1 cellular context compared by ENCODE assay signal in the genomic region with DNA sequence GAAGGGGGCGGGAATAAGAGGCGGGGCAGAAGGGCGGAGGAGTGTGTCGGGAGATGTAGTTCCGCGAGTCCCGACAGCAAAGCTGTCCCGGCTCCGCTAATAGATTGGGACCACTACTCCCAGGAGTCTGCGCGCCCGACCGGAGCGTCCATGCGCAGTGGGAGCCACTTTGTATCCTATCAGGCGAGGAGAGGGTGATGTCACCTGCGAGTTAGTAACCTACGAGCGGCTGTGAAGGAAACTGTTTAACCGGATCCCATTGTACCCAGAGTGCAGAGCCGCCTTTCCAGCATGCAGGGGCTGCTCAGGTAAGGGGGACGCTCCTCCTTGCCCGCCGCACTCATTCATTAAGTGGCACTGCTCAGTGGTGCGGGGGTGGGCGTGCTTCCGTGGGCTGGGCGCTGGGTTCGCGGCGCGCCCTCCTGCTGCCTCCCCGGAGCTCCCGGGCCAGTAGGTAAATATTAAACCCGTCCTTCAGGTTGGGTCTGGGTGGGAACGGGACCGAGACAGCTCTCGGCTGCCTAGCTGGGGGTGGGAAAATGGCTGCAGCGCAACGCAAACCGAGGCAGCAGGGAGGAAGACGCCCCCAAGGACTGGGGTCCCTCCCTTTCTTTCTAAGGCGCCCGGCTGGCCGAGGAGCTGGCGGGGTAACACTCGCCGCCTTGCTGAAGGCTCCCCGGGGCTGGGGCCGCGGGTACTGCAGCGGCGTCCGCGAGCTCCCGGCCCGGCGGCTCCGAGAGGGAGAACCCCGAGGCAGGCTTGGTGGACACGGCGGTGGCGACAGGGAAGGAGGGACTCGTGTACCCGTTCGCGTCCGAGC.
TF ChIP-seq lines count a peak whose summit lies in the region.

Gene DAAM1 (plus strand): TSS at position 207 of the 820 bp plus-strand sequence. CDS start 74,811 bp downstream, outside the sequence.

TF ChIP-seq in HEK293, 187 proteins besides CTCF, POLR2A, EP300 and RAD21 (continued from another document):
- TF ChIP-seq ZNF580 (tag by site-specific recombination; IDR thresholded peaks at IDR 0.05) (no peak), ZNF24 (tag by site-specific recombination; IDR thresholded peaks at IDR 0.05) (no peak), ZIC2 (tag by site-specific recombination; IDR thresholded peaks at IDR 0.05) (no peak), ZEB2 (tag by site-specific recombination; IDR thresholded peaks at IDR 0.05) (peak; percentile 57), SALL2 (tag by site-specific recombination; IDR thresholded peaks at IDR 0.05; ENCODE audit: borderline replicate concordance) (no peak), ZNF518A (tag by site-specific recombination; conservative IDR thresholded peaks at IDR 0.05; ENCODE audit: low read depth) (no peak), ZNF792 (tag by site-specific recombination; IDR thresholded peaks at IDR 0.05) (no peak), KLF7 (tag by site-specific recombination; IDR thresholded peaks at IDR 0.05; ENCODE audit: borderline replicate concordance) (no peak), ZNF366 (tag by site-specific recombination; conservative IDR thresholded peaks at IDR 0.05) (no peak), ZNF214 (tag by site-specific recombination; IDR thresholded peaks at IDR 0.05; ENCODE audit: borderline replicate concordance) (no peak), ZNF10 (tag by site-specific recombination; IDR thresholded peaks at IDR 0.05) (peak; percentile 60; the same call in 1 of the 2 replicates), ZNF548 (tag by site-specific recombination; IDR thresholded peaks at IDR 0.05) (no peak), ZFP69B (tag by site-specific recombination; IDR thresholded peaks at IDR 0.05) (no peak)
- TF ChIP-seq, protein P1, sequence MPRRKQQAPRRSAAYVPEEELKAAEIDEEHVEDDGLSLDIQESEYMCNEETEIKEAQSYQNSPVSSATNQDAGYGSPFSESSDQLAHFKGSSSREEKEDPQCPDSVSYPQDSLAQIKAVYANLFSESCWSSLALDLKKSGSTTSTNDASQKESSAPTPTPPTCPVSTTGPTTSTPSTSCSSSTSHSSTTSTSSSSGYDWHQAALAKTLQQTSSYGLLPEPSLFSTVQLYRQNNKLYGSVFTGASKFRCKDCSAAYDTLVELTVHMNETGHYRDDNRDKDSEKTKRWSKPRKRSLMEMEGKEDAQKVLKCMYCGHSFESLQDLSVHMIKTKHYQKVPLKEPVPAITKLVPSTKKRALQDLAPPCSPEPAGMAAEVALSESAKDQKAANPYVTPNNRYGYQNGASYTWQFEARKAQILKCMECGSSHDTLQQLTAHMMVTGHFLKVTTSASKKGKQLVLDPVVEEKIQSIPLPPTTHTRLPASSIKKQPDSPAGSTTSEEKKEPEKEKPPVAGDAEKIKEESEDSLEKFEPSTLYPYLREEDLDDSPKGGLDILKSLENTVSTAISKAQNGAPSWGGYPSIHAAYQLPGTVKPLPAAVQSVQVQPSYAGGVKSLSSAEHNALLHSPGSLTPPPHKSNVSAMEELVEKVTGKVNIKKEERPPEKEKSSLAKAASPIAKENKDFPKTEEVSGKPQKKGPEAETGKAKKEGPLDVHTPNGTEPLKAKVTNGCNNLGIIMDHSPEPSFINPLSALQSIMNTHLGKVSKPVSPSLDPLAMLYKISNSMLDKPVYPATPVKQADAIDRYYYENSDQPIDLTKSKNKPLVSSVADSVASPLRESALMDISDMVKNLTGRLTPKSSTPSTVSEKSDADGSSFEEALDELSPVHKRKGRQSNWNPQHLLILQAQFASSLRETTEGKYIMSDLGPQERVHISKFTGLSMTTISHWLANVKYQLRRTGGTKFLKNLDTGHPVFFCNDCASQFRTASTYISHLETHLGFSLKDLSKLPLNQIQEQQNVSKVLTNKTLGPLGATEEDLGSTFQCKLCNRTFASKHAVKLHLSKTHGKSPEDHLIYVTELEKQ (tag by site-specific recombination; IDR thresholded peaks at IDR 0.05; ENCODE audit: borderline replicate concordance) = no peak
- TF ChIP-seq, protein P2, sequence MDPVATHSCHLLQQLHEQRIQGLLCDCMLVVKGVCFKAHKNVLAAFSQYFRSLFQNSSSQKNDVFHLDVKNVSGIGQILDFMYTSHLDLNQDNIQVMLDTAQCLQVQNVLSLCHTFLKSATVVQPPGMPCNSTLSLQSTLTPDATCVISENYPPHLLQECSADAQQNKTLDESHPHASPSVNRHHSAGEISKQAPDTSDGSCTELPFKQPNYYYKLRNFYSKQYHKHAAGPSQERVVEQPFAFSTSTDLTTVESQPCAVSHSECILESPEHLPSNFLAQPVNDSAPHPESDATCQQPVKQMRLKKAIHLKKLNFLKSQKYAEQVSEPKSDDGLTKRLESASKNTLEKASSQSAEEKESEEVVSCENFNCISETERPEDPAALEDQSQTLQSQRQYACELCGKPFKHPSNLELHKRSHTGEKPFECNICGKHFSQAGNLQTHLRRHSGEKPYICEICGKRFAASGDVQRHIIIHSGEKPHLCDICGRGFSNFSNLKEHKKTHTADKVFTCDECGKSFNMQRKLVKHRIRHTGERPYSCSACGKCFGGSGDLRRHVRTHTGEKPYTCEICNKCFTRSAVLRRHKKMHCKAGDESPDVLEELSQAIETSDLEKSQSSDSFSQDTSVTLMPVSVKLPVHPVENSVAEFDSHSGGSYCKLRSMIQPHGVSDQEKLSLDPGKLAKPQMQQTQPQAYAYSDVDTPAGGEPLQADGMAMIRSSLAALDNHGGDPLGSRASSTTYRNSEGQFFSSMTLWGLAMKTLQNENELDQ (tag by site-specific recombination; IDR thresholded peaks at IDR 0.05; ENCODE audit: low read depth) = no peak
